ENCODE assay signal across 18 cellular contexts in the genomic region with DNA sequence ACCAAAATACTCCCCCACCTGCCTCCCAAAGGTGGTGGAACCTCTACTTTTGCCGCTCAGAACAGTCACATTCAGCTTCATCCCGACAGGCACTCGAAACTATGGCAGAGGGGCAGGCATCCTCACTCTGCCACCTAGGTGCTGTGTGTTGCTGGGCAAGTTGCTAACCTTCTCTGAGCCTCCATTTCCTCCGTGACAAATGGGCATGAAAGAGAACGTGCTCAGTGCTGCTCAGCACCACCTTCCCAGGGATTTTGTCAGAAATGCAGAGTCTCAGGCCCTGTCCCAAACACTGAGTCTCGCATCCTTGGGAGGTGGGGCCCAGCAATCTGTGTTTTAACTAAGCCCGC. TPM values are rescaled to one million over a fixed set of nuclear protein-coding genes. Genes with fewer than 3 reads are reported as not detected.
DNase-seq lines count a peak whose midpoint lies in the region; ATAC-seq, FAIRE-seq and TF ChIP-seq lines count a peak whose summit lies in the region.
"Had no signal": no experiment of that assay in that cellular context is flagged by ENCODE, and none has a peak within 500 bp of the region (broad histone marks: within the 10 kb centered on the region; RNA-seq: fewer than 3 reads in every experiment).

No MANE protein-coding gene starts in this region.

- no peak overlapping the region for H3K23ac ChIP-seq in H9 (ENCODE audit: insufficient read length, low read depth, low read length)
- no peak overlapping the region for H3K23ac ChIP-seq in H1 (ENCODE audit: insufficient read length)

- POLR2A ChIA-PET in HepG2 (lab: Yijun Ruan, JAX) (no interaction called here), PC-3 (lab: Charles Lee; ENCODE audit: unreplicated experiment) (no interaction called here), H1 (lab: Charles Lee; ENCODE audit: partially characterized antibody) (no interaction called here)

- H4K8ac ChIP-seq in H9 (replicated peaks; ENCODE audit: insufficient read length, low read depth, low read length) (no peak overlapping the region), H1 (ENCODE audit: extremely low read depth, insufficient read depth, low read length) (no peak overlapping the region)

- no peaks in the 10 kb centered on the region for H3K79me2 ChIP-seq in HepG2 (ENCODE audit: insufficient read depth, low read length)
- H3K79me2 ChIP-seq in H9 (ENCODE audit: insufficient read depth, low read length): no peaks in the 10 kb centered on the region
- no peaks in the 10 kb centered on the region for H3K79me2 ChIP-seq in PC-3 (ENCODE audit: low read length)
- H3K79me2 ChIP-seq in H1 (ENCODE audit: control insufficient read depth in 1 of 2, insufficient read depth in 2 of 2, low read length in 2 of 2): no peaks in the 10 kb centered on the region

- H4K20me1 ChIP-seq in HepG2 (ENCODE audit: insufficient read depth, low read length): no peaks in the 10 kb centered on the region; the same call in 1 of the 2 replicates
- no peaks in the 10 kb centered on the region for H4K20me1 ChIP-seq in H9 (ENCODE audit: control insufficient read depth, insufficient read depth, insufficient read length)
- H4K20me1 ChIP-seq in PC-3 (ENCODE audit: low read length): no peaks in the 10 kb centered on the region
- H4K20me1 ChIP-seq in H1 (replicated peaks in 1 of 2; ENCODE audit: control insufficient read depth in 1 of 2, insufficient read depth in 2 of 2, low read length in 2 of 2): no peaks in the 10 kb centered on the region
- H4K20me1 ChIP-seq: BLaER1 had no signal

- H3K23me2 ChIP-seq in H9 (ENCODE audit: insufficient read length, low read depth, low read length, poor library complexity, severe bottlenecking) (no peaks in the 10 kb centered on the region), H1 (ENCODE audit: low read depth, low read length) (no peaks in the 10 kb centered on the region)

- TF ChIP-seq CTCF in HepG2 (CRISPR knock-in tag; IDR thresholded peaks at IDR 0.05) (no peak), right lobe of liver (IDR thresholded peaks at IDR 0.05) (no peak), H9 (conservative IDR thresholded peaks at IDR 0.05) (no peak), PC-3 (conservative IDR thresholded peaks at IDR 0.05; ENCODE audit: low read depth, low read length) (no peak), H1 (IDR thresholded peaks at IDR 0.05; ENCODE audit: control extremely low read depth in 1 of 3, insufficient read depth in 1 of 3, low read depth in 1 of 3, low read length in 3 of 3) (no peak)

- H3T11ph ChIP-seq in H9 (ENCODE audit: low read length): no peak overlapping the region

- H3K4me3 ChIP-seq in HepG2 (replicated peaks in 1 of 3; ENCODE audit: insufficient read depth in 1 of 3, low read depth in 2 of 3, low read length in 3 of 3) (no peak overlapping the region), right lobe of liver (no peak overlapping the region), PC-3 (ENCODE audit: low read length) (no peak overlapping the region), H1 (ENCODE audit: extremely low read depth in 1 of 4, insufficient read depth in 2 of 4, low read depth in 3 of 4, low read length in 4 of 4) (no peak overlapping the region)
- H3K4me3 ChIP-seq: BLaER1, GM12878, GM23248 had no signal

- no peaks in the 10 kb centered on the region for H3K9me2 ChIP-seq in PC-3 (replicated peaks; ENCODE audit: low read length)

- H3K4me1 Mint-ChIP-seq in H9: peaks cover 0 to 3% of the 10 kb centered on the region in 2 experiments; a peak in 1 of 4 replicates
- no peaks in the 10 kb centered on the region for H3K4me1 Mint-ChIP-seq in stimulated activated effector memory CD8-positive, alpha-beta T cell treated with anti-CD3 and anti-CD28 coated beads, Interleukin-12 subunit alpha, Interleukin-12 subunit beta, amount 100 ng/mL, for 72 hours

- no peak overlapping the region for H3K14ac ChIP-seq in H9 (ENCODE audit: insufficient read depth, low read length)
- H3K14ac ChIP-seq in H1 (ENCODE audit: insufficient read length): no peak overlapping the region

- 31% methylated on average over 7 of the region's 7 CpGs for WGBS in HepG2 (ENCODE audit: low lambda C conversion rate)
- WGBS in right lobe of liver (ENCODE audit: insufficient coverage, low coverage, low lambda C conversion rate, missing lambda C conversion rate): 85% methylated on average over 4 of the region's 7 CpGs
- no CpG with 5 or more reads among the region's 7 CpGs for WGBS in H9 (ENCODE audit: extremely low coverage, insufficient read length, low lambda C conversion rate)
- 89% methylated on average over 7 of the region's 7 CpGs; no CpG with 5 or more reads in 1 of the 2 experiments for WGBS in H1 (ENCODE audit: extremely low coverage in 1 of 2, insufficient coverage in 1 of 2, insufficient read length in 1 of 2, insufficient replicate concordance in 2 of 2, low coverage in 1 of 2, low lambda C conversion rate in 2 of 2, missing lambda C conversion rate in 1 of 2), 2 experiments

- peak overlapping the region in 1 of 2 experiments; percentile 46; a peak in 1 of 5 replicates for H3K4me3 Mint-ChIP-seq in H9
- H3K4me3 Mint-ChIP-seq in stimulated activated effector memory CD8-positive, alpha-beta T cell treated with anti-CD3 and anti-CD28 coated beads, Interleukin-12 subunit alpha, Interleukin-12 subunit beta, amount 100 ng/mL, for 72 hours: no peak overlapping the region

- TF ChIP-seq POLR2A in HepG2 (IDR thresholded peaks at IDR 0.05; ENCODE audit: insufficient read depth in 1 of 2, low read depth in 2 of 2, low read length in 2 of 2): no peak
- TF ChIP-seq POLR2A in right lobe of liver (IDR thresholded peaks at IDR 0.05): no peak
- TF ChIP-seq POLR2A in H1 (IDR thresholded peaks at IDR 0.05; ENCODE audit: control extremely low read depth in 1 of 2, low read depth in 2 of 2, low read length in 2 of 2): no peak

- FAIRE-seq in HepG2 (lab: Jason Lieb, UNC) (no peak), H1 (lab: Jason Lieb, UNC) (no peak)

- H2BK5ac ChIP-seq in H9 (ENCODE audit: insufficient read length, low read length): no peak overlapping the region
- H2BK5ac ChIP-seq in H1 (ENCODE audit: low read depth, low read length): no peak overlapping the region

- ATAC-seq in HepG2: no peak
- ATAC-seq in right lobe of liver: no peak
- ATAC-seq in PC-3: no peak
- no peak for ATAC-seq in stimulated activated effector memory CD8-positive, alpha-beta T cell treated with anti-CD3 and anti-CD28 coated beads, Interleukin-12 subunit alpha, Interleukin-12 subunit beta, amount 100 ng/mL, for 72 hours
- ATAC-seq in esophagus mucosa: no peak
- ATAC-seq in GM18861 (IDR thresholded peaks at IDR 0.05; ENCODE audit: unreplicated experiment): no peak

- H2BK12ac ChIP-seq in H9 (ENCODE audit: insufficient read length, low read depth, low read length) (no peak overlapping the region), H1 (ENCODE audit: low read depth, low read length) (no peak overlapping the region)

- H3K36me3 Mint-ChIP-seq in H9 (ENCODE audit: insufficient read depth in 1 of 3, low read depth in 3 of 3): no peaks in the 10 kb centered on the region
- H3K36me3 Mint-ChIP-seq in stimulated activated effector memory CD8-positive, alpha-beta T cell treated with anti-CD3 and anti-CD28 coated beads, Interleukin-12 subunit alpha, Interleukin-12 subunit beta, amount 100 ng/mL, for 72 hours: peaks cover 5% of the 10 kb centered on the region
- H3K36me3 Mint-ChIP-seq: CD14-positive monocyte; CD4-positive, alpha-beta memory T cell had no signal

- TF ChIP-seq EP300 in HepG2 (IDR thresholded peaks at IDR 0.05; ENCODE audit: low read depth in 2 of 2, low read length in 2 of 2): no peak
- no peak for TF ChIP-seq EP300 in HepG2 (CRISPR knock-in tag; IDR thresholded peaks at IDR 0.05; ENCODE audit: borderline replicate concordance)
- no peak for TF ChIP-seq EP300 in H1 (IDR thresholded peaks at IDR 0.05; ENCODE audit: borderline replicate concordance in 1 of 2, low read depth in 2 of 2, low read length in 2 of 2)

- H3K79me1 ChIP-seq in H9 (ENCODE audit: insufficient read depth, low read depth, low read length, poor library complexity, severe bottlenecking) (no peaks in the 10 kb centered on the region), H1 (ENCODE audit: low read depth, low read length) (no peaks in the 10 kb centered on the region)

- H3K9me3 ChIP-seq in HepG2 (ENCODE audit: low read length): no peaks in the 10 kb centered on the region
- H3K9me3 ChIP-seq in right lobe of liver: no peaks in the 10 kb centered on the region
- no peaks in the 10 kb centered on the region for H3K9me3 ChIP-seq in H9 (ENCODE audit: control insufficient read depth, low read depth, low read length)
- H3K9me3 ChIP-seq in PC-3 (ENCODE audit: low read length): no peaks in the 10 kb centered on the region
- H3K9me3 ChIP-seq in H1 (ENCODE audit: insufficient read depth in 2 of 2, low read depth in 1 of 2, low read length in 1 of 2): no peaks in the 10 kb centered on the region
- H3K9me3 ChIP-seq: BLaER1 had no signal

- no peak overlapping the region for H3K4me2 ChIP-seq in HepG2 (ENCODE audit: low read depth, low read length)
- H3K4me2 ChIP-seq in H9 (ENCODE audit: insufficient read depth, insufficient read length, low read length): peak overlapping the region; percentile 1
- peak overlapping the region; percentile 78 for H3K4me2 ChIP-seq in PC-3 (ENCODE audit: low read length)
- H3K4me2 ChIP-seq in H1 (ENCODE audit: insufficient read depth in 1 of 2, low read depth in 2 of 2, low read length in 2 of 2): peak overlapping the region in 1 of 2 experiments; percentile 51; a peak in 1 of 4 replicates

- no peak for DNase-seq in HepG2 (ENCODE audit: low spot score)
- DNase-seq in right lobe of liver: no peak
- no peak for DNase-seq in H9
- DNase-seq in PC-3: no peak
- DNase-seq in H1 (ENCODE audit: low read depth in 1 of 2, low spot score in 2 of 2): no peak
- no peak for DNase-seq in stimulated activated effector memory CD8-positive, alpha-beta T cell treated with anti-CD3 and anti-CD28 coated beads, Interleukin-12 subunit alpha, Interleukin-12 subunit beta, amount 100 ng/mL, for 72 hours (ENCODE audit: low spot score in 2 of 2)
- DNase-seq: GF-D8 had no signal

- H3K27me3 Mint-ChIP-seq in H9 (ENCODE audit: low read depth): peaks cover 11% of the 10 kb centered on the region

- H3K4me1 ChIP-seq in HepG2 (ENCODE audit: insufficient read depth, low read length): no peaks in the 10 kb centered on the region
- no peaks in the 10 kb centered on the region for H3K4me1 ChIP-seq in right lobe of liver
- H3K4me1 ChIP-seq in H9 (ENCODE audit: insufficient read depth, low read length): no peaks in the 10 kb centered on the region
- peaks cover 6% of the 10 kb centered on the region; the same call in 1 of the 2 replicates for H3K4me1 ChIP-seq in PC-3 (ENCODE audit: insufficient read depth, low read length)
- no peaks in the 10 kb centered on the region for H3K4me1 ChIP-seq in H1 (replicated peaks in 1 of 4; ENCODE audit: control insufficient read depth in 3 of 4, insufficient read depth in 4 of 4, low read length in 3 of 4)
- H3K4me1 ChIP-seq: BLaER1 had no signal

- H2BK120ac ChIP-seq in H9 (ENCODE audit: low read depth, low read length, poor library complexity, severe bottlenecking) (no peak overlapping the region), H1 (replicated peaks; ENCODE audit: low read depth, low read length) (no peak overlapping the region)

- H3F3A ChIP-seq in PC-3 (ENCODE audit: low read length, unreplicated experiment): no peaks in the 10 kb centered on the region

- CTCF ChIA-PET in HepG2 (lab: Yijun Ruan, JAX; ENCODE audit: low intra/inter-chr PET ratio, low total read pairs): interaction anchor here (0.9 to 7.1 kb wide), 18 partner anchors 15 to 1118 kb away, joined by 3 to 222 read pairs (median 6); no protein-coding TSS in a partner anchor
- CTCF ChIA-PET in PC-3 (lab: Charles Lee): interaction anchor here (0.6 kb wide), 1 partner anchor 139 kb away, joined by 3 read pairs; no protein-coding TSS in a partner anchor
- CTCF ChIA-PET in H1 (lab: Charles Lee; ENCODE audit: partially characterized antibody): interaction anchor here (0.6 to 7.9 kb wide), 24 partner anchors 10 to 1563 kb away, joined by 3 to 130 read pairs (median 4); partner anchors contain the start of gene ZBP1

- H2BK20ac ChIP-seq in H9 (ENCODE audit: low read depth, low read length, poor library complexity, severe bottlenecking): no peak overlapping the region
- no peak overlapping the region for H2BK20ac ChIP-seq in H1 (ENCODE audit: low read length)

- H3K56ac ChIP-seq in H9 (ENCODE audit: insufficient read length, low read depth, low read length): no peak overlapping the region
- no peak overlapping the region for H3K56ac ChIP-seq in H1 (replicated peaks; ENCODE audit: insufficient read length, low read depth, low read length)

- H2AFZ ChIP-seq in HepG2 (ENCODE audit: low read length) (no peak overlapping the region), H9 (ENCODE audit: low read length) (no peak overlapping the region), PC-3 (ENCODE audit: low read length) (peak overlapping the region; percentile 75), H1 (ENCODE audit: low read length) (0 out of 2 replicates have a peak overlapping the region, but pooled peaks have one; percentile 98)

- H3K9ac ChIP-seq in HepG2 (ENCODE audit: insufficient read depth, low read depth, low read length): no peak overlapping the region
- H3K9ac ChIP-seq in H9 (ENCODE audit: extremely low read depth, insufficient read length, low read length): no peak overlapping the region
- H3K9ac ChIP-seq in PC-3 (ENCODE audit: low read length): no peak overlapping the region
- no peak overlapping the region for H3K9ac ChIP-seq in H1 (replicated peaks in 1 of 4; ENCODE audit: extremely low read depth in 1 of 4, low read depth in 3 of 4, low read length in 3 of 4)
- H3K9ac ChIP-seq: BLaER1 had no signal

- H3K4ac ChIP-seq in H9 (ENCODE audit: low read depth, low read length) (no peak overlapping the region), H1 (replicated peaks; ENCODE audit: insufficient read length, low read depth, low read length) (no peak overlapping the region)

- intact Hi-C loops in HepG2 (cut with micrococcal nuclease; ENCODE audit: unreplicated experiment) (loop anchor here (5.0 kb wide), 1 partner anchor 698 kb away; no protein-coding TSS in a partner anchor), right lobe of liver (cut with DNase I) (loop anchor here in 1 of 2 donors (5.0 to 10.0 kb wide), 2 partner anchors 613 to 696 kb away; no protein-coding TSS in a partner anchor), PC-3 (cut with micrococcal nuclease) (no loop called here)

- H4K91ac ChIP-seq in H9 (ENCODE audit: insufficient read length, low read depth, low read length) (no peak overlapping the region), H1 (replicated peaks; ENCODE audit: insufficient read length, low read length) (no peak overlapping the region)

- H2BK15ac ChIP-seq in H9 (ENCODE audit: low read depth, low read length): no peak overlapping the region
- H2BK15ac ChIP-seq in H1 (ENCODE audit: low read length): no peak overlapping the region; the same call in 1 of the 2 replicates

- no peaks in the 10 kb centered on the region for H3K36me3 ChIP-seq in HepG2 (replicated peaks in 1 of 2; ENCODE audit: control insufficient read depth in 1 of 2, insufficient read depth in 2 of 2, low read length in 2 of 2)
- no peaks in the 10 kb centered on the region for H3K36me3 ChIP-seq in right lobe of liver
- H3K36me3 ChIP-seq in PC-3 (ENCODE audit: low read depth, low read length): no peaks in the 10 kb centered on the region
- no peaks in the 10 kb centered on the region for H3K36me3 ChIP-seq in H1 (ENCODE audit: control insufficient read depth in 2 of 4, insufficient read depth in 4 of 4, low read length in 3 of 4)
- H3K36me3 ChIP-seq: BLaER1 had no signal

- H3K27me3 ChIP-seq in HepG2 (ENCODE audit: control insufficient read depth in 1 of 2, insufficient read depth in 2 of 2, low read length in 2 of 2) (peaks cover 10 to 69% of the 10 kb centered on the region in 2 experiments; a peak in 4 of 5 replicates), right lobe of liver (no peaks in the 10 kb centered on the region), H9 (ENCODE audit: insufficient read depth, low read length) (no peaks in the 10 kb centered on the region), PC-3 (ENCODE audit: low read length) (no peaks in the 10 kb centered on the region), H1 (replicated peaks in 1 of 4; ENCODE audit: control insufficient read depth in 3 of 4, extremely low read depth in 1 of 4, insufficient read depth in 3 of 4, low read length in 3 of 4) (no peaks in the 10 kb centered on the region; a peak in 4 of 7 replicates)
- H3K27me3 ChIP-seq: BLaER1 had no signal

- H2AK5ac ChIP-seq in H9 (ENCODE audit: insufficient read length, low read length): no peak overlapping the region
- no peak overlapping the region for H2AK5ac ChIP-seq in H1 (ENCODE audit: low read depth, low read length)

- no peaks in the 10 kb centered on the region; a peak in 2 of 5 replicates for H3K9me3 Mint-ChIP-seq in H9
- H3K9me3 Mint-ChIP-seq in stimulated activated effector memory CD8-positive, alpha-beta T cell treated with anti-CD3 and anti-CD28 coated beads, Interleukin-12 subunit alpha, Interleukin-12 subunit beta, amount 100 ng/mL, for 72 hours: no peaks in the 10 kb centered on the region

- no peak overlapping the region for H3K27ac Mint-ChIP-seq in H9
- H3K27ac Mint-ChIP-seq in stimulated activated effector memory CD8-positive, alpha-beta T cell treated with anti-CD3 and anti-CD28 coated beads, Interleukin-12 subunit alpha, Interleukin-12 subunit beta, amount 100 ng/mL, for 72 hours: no peak overlapping the region

- BruUV-seq in HepG2 (replicated peaks; lab: Mats Ljungman, UMichigan): no TSS peak
- no TSS peak for BruUV-seq in PC-3 (replicated peaks; lab: Mats Ljungman, UMichigan)

- no peak overlapping the region for H3K18ac ChIP-seq in H9 (ENCODE audit: insufficient read length, low read depth, low read length)
- H3K18ac ChIP-seq in H1 (ENCODE audit: extremely low read depth, low read length): no peak overlapping the region

- H4K5ac ChIP-seq in H9 (ENCODE audit: insufficient read length, low read depth, low read length) (no peak overlapping the region), H1 (ENCODE audit: insufficient read length, low read depth, low read length) (no peak overlapping the region)

- no peak overlapping the region for H3K27ac ChIP-seq in HepG2 (ENCODE audit: extremely low read length, insufficient read depth, low read length)
- H3K27ac ChIP-seq in right lobe of liver: no peak overlapping the region
- H3K27ac ChIP-seq in H9 (ENCODE audit: insufficient read length, low read depth, low read length): no peak overlapping the region
- no peak overlapping the region for H3K27ac ChIP-seq in PC-3 (ENCODE audit: low read length)
- H3K27ac ChIP-seq in H1 (ENCODE audit: low read depth, low read length): no peak overlapping the region
- H3K27ac ChIP-seq: BLaER1, GM23248 had no signal

- in situ Hi-C loops in HepG2 (cut with HindIII; ENCODE audit: extremely low pct_ligation_motif_present, low pct_unique_long_range_greater_than_20kb): loop anchor here (25.0 kb wide), 1 partner anchor 823 kb away; the partner anchor contains the start of gene RBM38

- no peak for TF ChIP-seq RAD21 in HepG2 (CRISPR knock-in tag; IDR thresholded peaks at IDR 0.05)
- TF ChIP-seq RAD21 in H1 (IDR thresholded peaks at IDR 0.05 in 1 of 2, conservative IDR thresholded peaks at IDR 0.05 in 1 of 2; ENCODE audit: low read depth in 2 of 2, low read length in 2 of 2): no peak

RNA-seq across cellular contexts. Expression of gene ANKRD60, which starts 18.1 kb away (rescaled TPM):
- total RNA-seq in HepG2 (2016; rRNA removed; fragmentation: Illumina TruSeq; extraction: Trizol) (not detected in 2 replicates), right lobe of liver (not detected), H9 (2021) (not detected in 2 replicates), PC-3 (2014; rRNA removed) (not detected in 2 replicates), esophagus mucosa (not detected)
- total RNA-seq in HepG2 (2016; cell fraction: cytosol; rRNA removed; fragmentation: Illumina TruSeq; extraction: Trizol; ENCODE audit: low read depth): not detected in 2 replicates
- not detected in 2 replicates for total RNA-seq in HepG2 (2016; cell fraction: insoluble cytoplasmic fraction; rRNA removed; fragmentation: Illumina TruSeq; extraction: Trizol)
- not detected in 2 replicates for total RNA-seq in HepG2 (2016; cell fraction: membrane; rRNA removed; fragmentation: Illumina TruSeq; extraction: Trizol)
- not detected in 2 replicates for total RNA-seq in HepG2 (2016; cell fraction: nucleus; rRNA removed; fragmentation: Illumina TruSeq; extraction: Trizol)
- polyA plus RNA-seq in HepG2 (2011; rRNA removed) (not detected in 2 replicates), H1 (2011; rRNA removed) (not detected in 2 replicates)
- polyA plus RNA-seq in HepG2 (2011; cell fraction: cytosol; rRNA removed): not detected in 2 replicates
- polyA plus RNA-seq in HepG2 (2011; cell fraction: nucleus; rRNA removed): not detected in 2 replicates
- polyA plus RNA-seq in HepG2 (2012): not detected in 2 replicates
- polyA plus RNA-seq in HepG2 (2016; cell fraction: cytosol; fragmentation: Illumina TruSeq; extraction: Trizol; ENCODE audit: low read depth): not detected in 2 replicates
- polyA plus RNA-seq in HepG2 (2016; cell fraction: insoluble cytoplasmic fraction; fragmentation: Illumina TruSeq; extraction: Trizol; ENCODE audit: low read depth): not detected in 2 replicates
- not detected in 2 replicates for polyA plus RNA-seq in HepG2 (2016; cell fraction: membrane; fragmentation: Illumina TruSeq; extraction: Trizol; ENCODE audit: low read depth)
- polyA plus RNA-seq in HepG2 (2016; cell fraction: nucleus; fragmentation: Illumina TruSeq; extraction: Trizol; ENCODE audit: insufficient read depth, low read depth): not detected in 2 replicates
- not detected in 2 replicates for polyA minus RNA-seq in HepG2 (2011; rRNA and poly(A)+ RNA removed; ENCODE audit: low replicate concordance)
- polyA minus RNA-seq in HepG2 (2011; cell fraction: cytosol; rRNA and poly(A)+ RNA removed): not detected in 2 replicates
- not detected in 2 replicates for polyA minus RNA-seq in HepG2 (2011; cell fraction: nucleus; rRNA and poly(A)+ RNA removed)
- total RNA-seq in H1 (2021; fragmentation: NEBNext Ultra II Directional; extraction: Animal tissue kit (Norgen Biotek cat#: 25700)): not detected in 2 replicates
- polyA plus RNA-seq in H1 (2011; cell fraction: cytosol; rRNA removed): not detected
- polyA plus RNA-seq in H1 (2011; cell fraction: nucleus; rRNA removed): not detected
- not detected in 4 replicates for polyA plus RNA-seq in H1 (2012, experiment 1 of 2)
- not detected for polyA plus RNA-seq in H1 (2012, experiment 2 of 2)
- not detected for polyA plus RNA-seq in H1 (2013, experiment 1 of 2)
- polyA plus RNA-seq in H1 (2013, experiment 2 of 2): not detected
- polyA minus RNA-seq in H1 (2011; rRNA and poly(A)+ RNA removed): not detected in 2 replicates
- not detected for polyA minus RNA-seq in H1 (2011; cell fraction: cytosol; rRNA and poly(A)+ RNA removed)
- not detected for polyA minus RNA-seq in H1 (2011; cell fraction: nucleus; rRNA and poly(A)+ RNA removed)
- total RNA-seq: A673; CD4-positive, alpha-beta memory T cell; GM12878; GM23248; H7; HT-29 had no signal
- polyA plus RNA-seq: AG04450; CD14-positive monocyte; CD4-positive, alpha-beta memory T cell; GM12878; GM23248 had no signal

Comparison
In these comparisons a context has a peak if more than half of its experiments do, and no peak if none do; other contexts are left out.
1. H2AFZ ChIP-seq: peak in PC-3 (single experiment) and H1 (single experiment); none in HepG2 (single experiment) and H9 (single experiment).
2. Of the 41 proteins assayed by ChIP-seq in both HepG2 and H1: peak only in HepG2: none; only in H1: KDM1A; in both: none; in neither: 40.